Comparison of ENCODE assay signal across 14 cellular contexts in genomic region chr22:23269441-23270211, GRCh38.
DNase-seq lines count a peak whose midpoint lies in the region; TF ChIP-seq lines count a peak whose summit lies in the region.
"Had no signal": no experiment of that assay in that cellular context is flagged by ENCODE, and none has a peak within 500 bp of the region (broad histone marks: within the 10 kb centered on the region; RNA-seq: fewer than 3 reads in every experiment).

No MANE protein-coding gene starts in this region.

- H3K9me2 ChIP-seq in OCI-LY7 (ENCODE audit: insufficient read depth, low read length): no peaks in the 10 kb centered on the region

- H3K27ac Mint-ChIP-seq in activated naive CD4-positive, alpha-beta T cell treated with anti-CD3 and anti-CD28 coated beads, Interleukin-2, amount 50 U/mL, for 24 hours: peak overlapping the region; percentile 17
- H3K27ac Mint-ChIP-seq in activated naive CD4-positive, alpha-beta T cell treated with anti-CD3 and anti-CD28 coated beads, Interleukin-2, amount 10 ng/mL, durations not matched to agents 7 days and 5 days: no peak overlapping the region

- H3K4me2 ChIP-seq in OCI-LY7 (ENCODE audit: low read length): peak overlapping the region; percentile 72

- peaks cover 31% of the 10 kb centered on the region; the same call in 1 of the 2 replicates for H3K36me3 ChIP-seq in OCI-LY7 (ENCODE audit: insufficient read depth, low read length)

- no peaks in the 10 kb centered on the region for H3K9me3 ChIP-seq in OCI-LY7 (ENCODE audit: low read length)
- H3K9me3 ChIP-seq: transverse colon had no signal

- no peaks in the 10 kb centered on the region for H3K79me2 ChIP-seq in OCI-LY7 (ENCODE audit: insufficient read depth, low read depth, low read length)

- H3K27me3 Mint-ChIP-seq in activated naive CD4-positive, alpha-beta T cell treated with anti-CD3 and anti-CD28 coated beads, Interleukin-2, amount 50 U/mL, for 24 hours: no peaks in the 10 kb centered on the region
- H3K27me3 Mint-ChIP-seq in activated naive CD4-positive, alpha-beta T cell treated with anti-CD3 and anti-CD28 coated beads, Interleukin-2, amount 10 ng/mL, durations not matched to agents 7 days and 5 days: no peaks in the 10 kb centered on the region

- no TSS peak for BruUV-seq in OCI-LY7 (replicated peaks; lab: Mats Ljungman, UMichigan)

- DNase-seq in activated naive CD4-positive, alpha-beta T cell treated with anti-CD3 and anti-CD28 coated beads, Interleukin-2, amount 10 ng/mL, durations not matched to agents 7 days and 5 days: no peak
- DNase-seq in OCI-LY7 (ENCODE audit: low spot score): peak; percentile 98
- peak; percentile 72 for DNase-seq in iPS-NIHi11 (ENCODE audit: low spot score)
- no peak for DNase-seq in H4 (ENCODE audit: low spot score)
- DNase-seq in SHP77 treated with DMSO at 0.1 percent for 48 hours (lab: John Stamatoyannopoulos, UW): no peak
- no peak for DNase-seq in effector CD8-positive, alpha-beta T cell (lab: John Stamatoyannopoulos, UW)
- DNase-seq in HT-29 (ENCODE audit: low spot score): no peak
- DNase-seq: amniotic stem cell, cortex of kidney, GOT3, NCI-H446, PC-3, transverse colon had no signal

- no peak overlapping the region for H2AFZ ChIP-seq in OCI-LY7 (ENCODE audit: low read length)

- peak overlapping the region; percentile 47 for H3K4me3 ChIP-seq in OCI-LY7 (ENCODE audit: low read depth, low read length, poor library complexity, severe bottlenecking)
- H3K4me3 ChIP-seq: transverse colon had no signal

- CTCF ChIA-PET in activated naive CD4-positive, alpha-beta T cell treated with anti-CD3 and anti-CD28 coated beads, Interleukin-2, amount 10 ng/mL, durations not matched to agents 7 days and 5 days (lab: Charles Lee): interaction anchor here (0.9 to 2.2 kb wide), 4 partner anchors 12 to 96 kb away, joined by 3 to 10 read pairs (median 4); no protein-coding TSS in a partner anchor
- CTCF ChIA-PET in OCI-LY7 (lab: Charles Lee; ENCODE audit: unreplicated experiment): interaction anchor here (0.6 kb wide), 1 partner anchor 328 kb away, joined by 4 read pairs; no protein-coding TSS in a partner anchor

- peaks cover 2% of the 10 kb centered on the region for H3K36me3 Mint-ChIP-seq in activated naive CD4-positive, alpha-beta T cell treated with anti-CD3 and anti-CD28 coated beads, Interleukin-2, amount 50 U/mL, for 24 hours
- peaks cover 14% of the 10 kb centered on the region for H3K36me3 Mint-ChIP-seq in activated naive CD4-positive, alpha-beta T cell treated with anti-CD3 and anti-CD28 coated beads, Interleukin-2, amount 10 ng/mL, durations not matched to agents 7 days and 5 days

- H3K27ac ChIP-seq in OCI-LY7 (ENCODE audit: low read depth, low read length, poor library complexity, severe bottlenecking): peak overlapping the region; percentile 94
- H3K27ac ChIP-seq: transverse colon had no signal

- H4K20me1 ChIP-seq in OCI-LY7 (ENCODE audit: insufficient read depth, low read length): no peaks in the 10 kb centered on the region

- H3K4me3 Mint-ChIP-seq in activated naive CD4-positive, alpha-beta T cell treated with anti-CD3 and anti-CD28 coated beads, Interleukin-2, amount 50 U/mL, for 24 hours: no peak overlapping the region
- H3K4me3 Mint-ChIP-seq in activated naive CD4-positive, alpha-beta T cell treated with anti-CD3 and anti-CD28 coated beads, Interleukin-2, amount 10 ng/mL, durations not matched to agents 7 days and 5 days: no peak overlapping the region

- peaks cover 78% of the 10 kb centered on the region for H3K4me1 ChIP-seq in OCI-LY7 (ENCODE audit: insufficient read depth, low read length, poor library complexity, severe bottlenecking)
- H3K4me1 ChIP-seq: transverse colon had no signal

- no peaks in the 10 kb centered on the region for H3K4me1 Mint-ChIP-seq in activated naive CD4-positive, alpha-beta T cell treated with anti-CD3 and anti-CD28 coated beads, Interleukin-2, amount 50 U/mL, for 24 hours
- no peaks in the 10 kb centered on the region for H3K4me1 Mint-ChIP-seq in activated naive CD4-positive, alpha-beta T cell treated with anti-CD3 and anti-CD28 coated beads, Interleukin-2, amount 10 ng/mL, durations not matched to agents 7 days and 5 days

- TF ChIP-seq CTCF in OCI-LY7 (conservative IDR thresholded peaks at IDR 0.05; ENCODE audit: low read length): no peak; the same call in 1 of the 2 replicates

- H3K9me3 Mint-ChIP-seq in activated naive CD4-positive, alpha-beta T cell treated with anti-CD3 and anti-CD28 coated beads, Interleukin-2, amount 50 U/mL, for 24 hours: no peaks in the 10 kb centered on the region
- no peaks in the 10 kb centered on the region for H3K9me3 Mint-ChIP-seq in activated naive CD4-positive, alpha-beta T cell treated with anti-CD3 and anti-CD28 coated beads, Interleukin-2, amount 10 ng/mL, durations not matched to agents 7 days and 5 days

- POLR2A ChIA-PET in OCI-LY7 (lab: Charles Lee): interaction anchor here (0.6 to 1.3 kb wide), 3 partner anchors 50 to 1181 kb away, joined by 4 read pairs; no protein-coding TSS in a partner anchor

- intact Hi-C loops in OCI-LY7 (cut with micrococcal nuclease; ENCODE audit: unreplicated experiment): loop anchor here (1.0 to 5.0 kb wide), 5 partner anchors 49 to 402 kb away; partner anchors contain the start of gene BCR

Comparison
In these comparisons a context has a peak if more than half of its experiments do, and no peak if none do; other contexts are left out.
1. DNase-seq: peak in OCI-LY7 (single experiment) and iPS-NIHi11 (single experiment); none in activated naive CD4-positive, alpha-beta T cell treated with anti-CD3 and anti-CD28 coated beads, Interleukin-2, amount 10 ng/mL, durations not matched to agents 7 days and 5 days (single experiment), H4 (single experiment), SHP77 treated with DMSO at 0.1 percent for 48 hours (single experiment), effector CD8-positive, alpha-beta T cell (single experiment) and HT-29 (single experiment).